In genomic region chr5:107652839-107653607, GRCh38 we compare ENCODE assay signal across 18 cellular contexts. TPM values are rescaled to one million over a fixed set of nuclear protein-coding genes. Genes with fewer than 3 reads are reported as not detected.
DNase-seq lines count a peak whose midpoint lies in the region; ATAC-seq and TF ChIP-seq lines count a peak whose summit lies in the region.
"Had no signal": no experiment of that assay in that cellular context is flagged by ENCODE, and none has a peak within 500 bp of the region (broad histone marks: within the 10 kb centered on the region; RNA-seq: fewer than 3 reads in every experiment).

No MANE protein-coding gene starts in this region.

- H3K27me3 Mint-ChIP-seq in WTC11 (ENCODE audit: low read depth): peaks cover 18% of the 10 kb centered on the region
- no peaks in the 10 kb centered on the region for H3K27me3 Mint-ChIP-seq in neural crest cell (ENCODE audit: low read depth)
- H3K27me3 Mint-ChIP-seq: memory B cell had no signal

- H3K36me3 Mint-ChIP-seq in WTC11 (no peaks in the 10 kb centered on the region), neural crest cell (ENCODE audit: low read depth) (no peaks in the 10 kb centered on the region)
- H3K36me3 Mint-ChIP-seq: activated naive CD4-positive, alpha-beta T cell treated with anti-CD3 and anti-CD28 coated beads, Interleukin-2, amount 50 U/mL, for 24 hours; memory B cell had no signal

- no peak for TF ChIP-seq POLR2A in lower leg skin (IDR thresholded peaks at IDR 0.05)

- CTCF ChIA-PET in WTC11 (lab: Charles Lee): interaction anchor here (1.0 to 2.6 kb wide), 4 partner anchors 21 to 405 kb away, joined by 3 to 8 read pairs (median 4); no protein-coding TSS in a partner anchor

- no peak overlapping the region for H3K4me3 ChIP-seq in lower leg skin (ENCODE audit: low read depth, poor library complexity, severe bottlenecking)
- H3K4me3 ChIP-seq: ovary had no signal

- H3K4me3 Mint-ChIP-seq in WTC11 (no peak overlapping the region), neural crest cell (peak overlapping the region; percentile 38)
- H3K4me3 Mint-ChIP-seq: activated naive CD4-positive, alpha-beta T cell treated with anti-CD3 and anti-CD28 coated beads, Interleukin-2, amount 50 U/mL, for 24 hours; memory B cell had no signal

- H3K27ac Mint-ChIP-seq in WTC11 (no peak overlapping the region), neural crest cell (ENCODE audit: unreplicated experiment) (peak overlapping the region; percentile 92)
- H3K27ac Mint-ChIP-seq: activated naive CD4-positive, alpha-beta T cell treated with anti-CD3 and anti-CD28 coated beads, Interleukin-2, amount 50 U/mL, for 24 hours; memory B cell had no signal

- POLR2A ChIA-PET in WTC11 (lab: Charles Lee): no interaction called here

- H3K9me3 Mint-ChIP-seq in WTC11: no peaks in the 10 kb centered on the region
- H3K9me3 Mint-ChIP-seq in neural crest cell: no peaks in the 10 kb centered on the region
- H3K9me3 Mint-ChIP-seq: activated naive CD4-positive, alpha-beta T cell treated with anti-CD3 and anti-CD28 coated beads, Interleukin-2, amount 50 U/mL, for 24 hours; memory B cell had no signal

- no peak for TF ChIP-seq CTCF in WTC11 (IDR thresholded peaks at IDR 0.05)
- no peak for TF ChIP-seq CTCF in neural crest cell (conservative IDR thresholded peaks at IDR 0.05)
- TF ChIP-seq CTCF in lower leg skin (IDR thresholded peaks at IDR 0.05): no peak

- peak; percentile 91 for ATAC-seq in WTC11
- no peak for ATAC-seq in GM21825 (IDR thresholded peaks at IDR 0.05; ENCODE audit: unreplicated experiment)

- DNase-seq in DMS53 (lab: John Stamatoyannopoulos, UW) (peak; percentile 4), DMS53 treated with DMSO at 0.1 percent for 48 hours (lab: John Stamatoyannopoulos, UW; ENCODE audit: unreplicated experiment) (no peak), NCI-H187 (lab: John Stamatoyannopoulos, UW) (peak; percentile 14 to 18), WTC11 (ENCODE audit: low spot score) (no peak), neural crest cell (ENCODE audit: low read depth, low spot score) (peak; percentile 23), lower leg skin (ENCODE audit: low spot score in 2 of 2) (no peak)
- DNase-seq in activated CD4-positive, alpha-beta T cell treated with anti-CD3 and anti-CD28 coated beads for 1 hour: no peak
- DNase-seq: 8988T; Caco-2; central memory CD4-positive, alpha-beta T cell; hypothalamus; ovary; SIG-M5; stimulated activated CD8-positive, alpha-beta memory T cell treated with anti-CD3 and anti-CD28 coated beads, Interleukin-4, amount 100 ng/mL, for 48 hours; trophoblast cell had no signal

- 74 to 79% methylated on average over 4 of the region's 4 CpGs for WGBS in lower leg skin, 2 donors

- H3K4me1 Mint-ChIP-seq in WTC11 (peaks cover 52% of the 10 kb centered on the region), neural crest cell (peaks cover 67% of the 10 kb centered on the region)
- H3K4me1 Mint-ChIP-seq: activated naive CD4-positive, alpha-beta T cell treated with anti-CD3 and anti-CD28 coated beads, Interleukin-2, amount 50 U/mL, for 24 hours; memory B cell had no signal

- intact Hi-C loops in lower leg skin (cut with DNase I; ENCODE audit: low total_unique reads): no loop called here

TF ChIP-seq in WTC11, 78 proteins besides CTCF, POLR2A, EP300 and RAD21 (continues in another document):
- TF ChIP-seq NR1H2 (CRISPR knock-in tag; IDR thresholded peaks at IDR 0.05) (no peak), AR (CRISPR knock-in tag; IDR thresholded peaks at IDR 0.05) (no peak), FOXJ3 (CRISPR knock-in tag; IDR thresholded peaks at IDR 0.05; ENCODE audit: borderline replicate concordance) (no peak), NFATC4 (CRISPR knock-in tag; IDR thresholded peaks at IDR 0.05) (no peak), ZNF121 (CRISPR knock-in tag; IDR thresholded peaks at IDR 0.05) (no peak), FOXP4 (CRISPR knock-in tag; IDR thresholded peaks at IDR 0.05) (no peak), CBFB (CRISPR knock-in tag; IDR thresholded peaks at IDR 0.05; ENCODE audit: low read depth) (no peak), ZNF512 (CRISPR knock-in tag; IDR thresholded peaks at IDR 0.05; ENCODE audit: borderline replicate concordance) (no peak), SP1 (CRISPR knock-in tag; conservative IDR thresholded peaks at IDR 0.05) (no peak), FOXK1 (CRISPR knock-in tag; IDR thresholded peaks at IDR 0.05) (no peak), EMX1 (CRISPR knock-in tag; IDR thresholded peaks at IDR 0.05) (no peak), ZNF423 (CRISPR knock-in tag; IDR thresholded peaks at IDR 0.05) (no peak), ZNF219 (CRISPR knock-in tag; IDR thresholded peaks at IDR 0.05; ENCODE audit: borderline replicate concordance) (no peak)
- TF ChIP-seq, protein P1, sequence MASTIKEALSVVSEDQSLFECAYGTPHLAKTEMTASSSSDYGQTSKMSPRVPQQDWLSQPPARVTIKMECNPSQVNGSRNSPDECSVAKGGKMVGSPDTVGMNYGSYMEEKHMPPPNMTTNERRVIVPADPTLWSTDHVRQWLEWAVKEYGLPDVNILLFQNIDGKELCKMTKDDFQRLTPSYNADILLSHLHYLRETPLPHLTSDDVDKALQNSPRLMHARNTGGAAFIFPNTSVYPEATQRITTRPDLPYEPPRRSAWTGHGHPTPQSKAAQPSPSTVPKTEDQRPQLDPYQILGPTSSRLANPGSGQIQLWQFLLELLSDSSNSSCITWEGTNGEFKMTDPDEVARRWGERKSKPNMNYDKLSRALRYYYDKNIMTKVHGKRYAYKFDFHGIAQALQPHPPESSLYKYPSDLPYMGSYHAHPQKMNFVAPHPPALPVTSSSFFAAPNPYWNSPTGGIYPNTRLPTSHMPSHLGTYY (CRISPR knock-in tag; IDR thresholded peaks at IDR 0.05): no peak
- TF ChIP-seq, protein P2, sequence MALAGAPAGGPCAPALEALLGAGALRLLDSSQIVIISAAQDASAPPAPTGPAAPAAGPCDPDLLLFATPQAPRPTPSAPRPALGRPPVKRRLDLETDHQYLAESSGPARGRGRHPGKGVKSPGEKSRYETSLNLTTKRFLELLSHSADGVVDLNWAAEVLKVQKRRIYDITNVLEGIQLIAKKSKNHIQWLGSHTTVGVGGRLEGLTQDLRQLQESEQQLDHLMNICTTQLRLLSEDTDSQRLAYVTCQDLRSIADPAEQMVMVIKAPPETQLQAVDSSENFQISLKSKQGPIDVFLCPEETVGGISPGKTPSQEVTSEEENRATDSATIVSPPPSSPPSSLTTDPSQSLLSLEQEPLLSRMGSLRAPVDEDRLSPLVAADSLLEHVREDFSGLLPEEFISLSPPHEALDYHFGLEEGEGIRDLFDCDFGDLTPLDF (CRISPR knock-in tag; IDR thresholded peaks at IDR 0.05): no peak

RNA-seq across cellular contexts. Expression of gene EFNA5, which starts 17.7 kb away (rescaled TPM):
- total RNA-seq in WTC11 (2021) (17.4 to 23.6 TPM (median 23.2 TPM) in 3 replicates), neural crest cell (42.2 and 43.0 TPM in 2 replicates), lower leg skin (10 to 100 TPM; 16.6 to 35.3 (median 19.3) TPM)

Comparison
In these comparisons a context has a peak if more than half of its experiments do, and no peak if none do; other contexts are left out.
1. DNase-seq: peak in DMS53 (single experiment), NCI-H187 (2 of 2) and neural crest cell (single experiment); none in DMS53 treated with DMSO at 0.1 percent for 48 hours (single experiment), WTC11 (single experiment), lower leg skin (0 of 2) and activated CD4-positive, alpha-beta T cell treated with anti-CD3 and anti-CD28 coated beads for 1 hour (single experiment).